In genomic region chr16:22093952-22094351, GRCh38 we compare ENCODE assay signal across 18 cellular contexts. TPM values are rescaled to one million over a fixed set of nuclear protein-coding genes. Genes with fewer than 3 reads are reported as not detected.
DNase-seq lines count a peak whose midpoint lies in the region; ATAC-seq, FAIRE-seq and TF ChIP-seq lines count a peak whose summit lies in the region.
"Had no signal": no experiment of that assay in that cellular context is flagged by ENCODE, and none has a peak within 500 bp of the region (broad histone marks: within the 10 kb centered on the region; RNA-seq: fewer than 3 reads in every experiment).

No MANE protein-coding gene starts in this region.

- H2AFZ ChIP-seq in K562 (ENCODE audit: low read depth, low read length) (no peak overlapping the region), neural progenitor cell (replicated peaks) (no peak overlapping the region)

- POLR2A ChIA-PET in K562 (lab: Yijun Ruan, JAX) = interaction anchor here (0.6 kb wide), 1 partner anchor 106 kb away, joined by 3 read pairs; no protein-coding TSS in a partner anchor

- 0% methylated on average over 3 of the region's 5 CpGs for WGBS in K562 (ENCODE audit: insufficient coverage, low coverage, missing lambda C conversion rate)
- WGBS in pancreas, 2 donors = 69 to 73% methylated on average over 5 of the region's 5 CpGs

- in situ Hi-C loops in K562 (cut with MboI) = no loop called here

- TF ChIP-seq EP300 in K562 (IDR thresholded peaks at IDR 0.05; ENCODE audit: low read length) = no peak

- no peak for TF ChIP-seq CTCF in K562 (IDR thresholded peaks at IDR 0.05 in 2 of 3, conservative IDR thresholded peaks at IDR 0.05 in 1 of 3; ENCODE audit: insufficient read depth in 2 of 3, low read depth in 1 of 3, low read length in 3 of 3)
- no peak for TF ChIP-seq CTCF in neural progenitor cell (IDR thresholded peaks at IDR 0.05)
- TF ChIP-seq CTCF in pancreas (IDR thresholded peaks at IDR 0.05) = no peak

- TF ChIP-seq RAD21 in K562 (CRISPR knock-in tag; conservative IDR thresholded peaks at IDR 0.05 in 1 of 2, IDR thresholded peaks at IDR 0.05 in 1 of 2) = no peak

- H3K4me1 ChIP-seq in K562 (replicated peaks in 1 of 2; ENCODE audit: control insufficient read depth in 2 of 2, insufficient read depth in 2 of 2, low read length in 2 of 2) (no peaks in the 10 kb centered on the region; a peak in 2 of 5 replicates), neural progenitor cell (peaks cover 30% of the 10 kb centered on the region), pancreas (no peaks in the 10 kb centered on the region)
- H3K4me1 ChIP-seq: Peyer's patch had no signal

- H3K9me3 ChIP-seq in K562 (replicated peaks; ENCODE audit: control insufficient read depth, insufficient read depth, low read depth, low read length) (no peaks in the 10 kb centered on the region), neural progenitor cell (ENCODE audit: low read depth) (no peaks in the 10 kb centered on the region), pancreas (no peaks in the 10 kb centered on the region)
- H3K9me3 ChIP-seq: Peyer's patch had no signal

- ATAC-seq in K562 (no peak), HG03095 (IDR thresholded peaks at IDR 0.05; ENCODE audit: unreplicated experiment) (no peak), pancreas (no peak)

- H4K20me1 ChIP-seq in K562 (replicated peaks; ENCODE audit: control insufficient read depth, insufficient read depth, low read length) (no peaks in the 10 kb centered on the region), neural progenitor cell (ENCODE audit: low read depth) (no peaks in the 10 kb centered on the region)

- H3K9ac ChIP-seq in K562 (ENCODE audit: insufficient read depth in 1 of 2, low read depth in 2 of 2, low read length in 2 of 2) (no peak overlapping the region), neural progenitor cell (no peak overlapping the region)

- H3K9me1 ChIP-seq in K562 (ENCODE audit: control insufficient read depth, insufficient read depth, low read length) = no peaks in the 10 kb centered on the region

- no peak for FAIRE-seq in K562 (lab: Jason Lieb, UNC)
- FAIRE-seq in pancreas (lab: Jason Lieb, UNC) = no peak
- FAIRE-seq: D721Med had no signal

- intact Hi-C loops in K562 (cut with micrococcal nuclease) (no loop called here), pancreas (cut with DNase I) (loop anchor here in 1 of 3 donors (5.0 kb wide), 1 partner anchor 87 kb away; the partner anchor contains the start of gene MOSMO)

- no peak for TF ChIP-seq POLR2A in K562 (conservative IDR thresholded peaks at IDR 0.05)

- H3K4me1 Mint-ChIP-seq in neural progenitor cell = peaks cover 19% of the 10 kb centered on the region

- H3K36me3 ChIP-seq in K562 (ENCODE audit: control insufficient read depth, insufficient read depth, low read length) (no peaks in the 10 kb centered on the region), neural progenitor cell (no peaks in the 10 kb centered on the region), pancreas (no peaks in the 10 kb centered on the region)
- H3K36me3 ChIP-seq: Peyer's patch had no signal

- H3K27me3 ChIP-seq in K562 (ENCODE audit: control insufficient read depth in 2 of 2, insufficient read depth in 2 of 2, low read length in 2 of 2) (peaks cover 5 to 8% of the 10 kb centered on the region in 2 experiments), neural progenitor cell (no peaks in the 10 kb centered on the region), pancreas (no peaks in the 10 kb centered on the region)
- H3K27me3 ChIP-seq: Peyer's patch had no signal

- H3K27ac ChIP-seq in K562 (ENCODE audit: extremely low read depth, low read depth, low read length) = no peak overlapping the region
- no peak overlapping the region for H3K27ac ChIP-seq in neural progenitor cell
- no peak overlapping the region for H3K27ac ChIP-seq in pancreas
- H3K27ac ChIP-seq: Peyer's patch had no signal

- H3K4me3 Mint-ChIP-seq in neural progenitor cell = no peak overlapping the region
- H3K4me3 Mint-ChIP-seq: CD4-positive, alpha-beta T cell; H9 had no signal

- H3K9me3 Mint-ChIP-seq in neural progenitor cell = no peaks in the 10 kb centered on the region
- H3K9me3 Mint-ChIP-seq: CD4-positive, alpha-beta T cell; H9 had no signal

- CTCF ChIA-PET in K562 (lab: Yijun Ruan, JAX; ENCODE audit: low intra/inter-chr PET ratio) = no interaction called here

- no TSS peak for BruUV-seq in K562 (replicated peaks; lab: Mats Ljungman, UMichigan)

- H3F3A ChIP-seq in neural progenitor cell (ENCODE audit: low read depth) = peaks cover 7% of the 10 kb centered on the region

- H3K4me2 ChIP-seq in K562 (ENCODE audit: insufficient read depth, low read length) (no peak overlapping the region), neural progenitor cell (peak overlapping the region; percentile 24)

- H3K4me3 ChIP-seq in K562 (no peak overlapping the region), neural progenitor cell (no peak overlapping the region), pancreas (no peak overlapping the region)
- H3K4me3 ChIP-seq: Peyer's patch had no signal

- H3K27ac Mint-ChIP-seq in neural progenitor cell = no peak overlapping the region
- H3K27ac Mint-ChIP-seq: CD4-positive, alpha-beta T cell; H9 had no signal

- peaks cover 2% of the 10 kb centered on the region for H3K27me3 Mint-ChIP-seq in neural progenitor cell (ENCODE audit: insufficient read depth, low read depth)

- DNase-seq in CD1c-positive myeloid dendritic cell (ENCODE audit: extremely low spot score) (peak; percentile 26), NOMO-1 (lab: John Stamatoyannopoulos, UW; ENCODE audit: unreplicated experiment in 2 of 2) (peak; percentile 28 to 78), K562 (ENCODE audit: extremely low read depth in 1 of 4, low spot score in 3 of 4) (no peak), neural progenitor cell (ENCODE audit: low spot score) (peak; percentile 16), pancreas (no peak), activated gamma-delta T cell (lab: John Stamatoyannopoulos, UW) (no peak)
- DNase-seq: AML-193; CD4-positive, alpha-beta T cell; H9; Kasumi-1; NCI-H1436 treated with DMSO at 0.1 percent for 48 hours; NCI-H2227 treated with DMSO at 0.1 percent for 48 hours; NCI-H526; NK-92 treated with Interleukin-12 subunit alpha and Interleukin-12 subunit beta, amount 100 ng/mL, for 24 hours; Peyer's patch; SHP77 treated with DMSO at 0.1 percent for 48 hours had no signal

- H3K79me2 ChIP-seq in K562 (ENCODE audit: control insufficient read depth, insufficient read depth, low read length) = no peaks in the 10 kb centered on the region
- no peaks in the 10 kb centered on the region for H3K79me2 ChIP-seq in neural progenitor cell (ENCODE audit: low read depth)

- H3K36me3 Mint-ChIP-seq in neural progenitor cell = no peaks in the 10 kb centered on the region

TF ChIP-seq in K562, 482 proteins besides CTCF, POLR2A, EP300 and RAD21:
- TF ChIP-seq TRIM25 (IDR thresholded peaks at IDR 0.05; ENCODE audit: borderline replicate concordance) (no peak), SPI1 (IDR thresholded peaks at IDR 0.05; ENCODE audit: borderline replicate concordance, low read depth, low read length) (peak; percentile 27; the same call in 1 of the 2 replicates)
TF ChIP-seq in K562: peak in this region for 1.

RNA-seq across cellular contexts. Expression of gene VWA3A, which starts 1.6 kb away (rescaled TPM):
- not detected in 2 replicates for total RNA-seq in K562 (2011; cell fraction: chromatin; rRNA removed; ENCODE audit: low replicate concordance)
- not detected in 2 replicates for total RNA-seq in K562 (2011; cell fraction: nucleolus; rRNA removed)
- total RNA-seq in K562 (2011; cell fraction: nucleoplasm; rRNA removed) = not detected in 2 replicates
- not detected in 2 replicates for total RNA-seq in K562 (2014; rRNA removed)
- total RNA-seq in K562 (2014; rRNA removed; fragmentation: Illumina TruSeq; extraction: Trizol) = not detected in 2 replicates
- not detected in 2 replicates for total RNA-seq in K562 (2015; rRNA removed; fragmentation: Illumina TruSeq; extraction: Trizol)
- total RNA-seq in K562 (2021) = not detected in 2 replicates
- not detected in 2 replicates for polyA plus RNA-seq in K562 (2011; rRNA removed)
- 0.01 TPM in 1 of 2 replicates, not detected in the other for polyA plus RNA-seq in K562 (2011; cell fraction: cytosol; rRNA removed)
- 0.26 TPM in 1 of 2 replicates, not detected in the other for polyA plus RNA-seq in K562 (2011; cell fraction: nucleus; rRNA removed)
- 0.03 TPM in 1 of 2 replicates, not detected in the other for polyA plus RNA-seq in K562 (2012)
- not detected in 2 replicates for polyA plus RNA-seq in K562 (2014; fragmentation: Illumina TruSeq; extraction: Trizol)
- polyA plus RNA-seq in K562 (2014; fragmentation: Nextera tagmentation; extraction: Ambion mirVana) = not detected
- polyA plus RNA-seq in K562 (2014; rRNA removed) = not detected in 2 replicates
- polyA minus RNA-seq in K562 (2011; rRNA and poly(A)+ RNA removed) = not detected in 2 replicates
- not detected in 2 replicates for polyA minus RNA-seq in K562 (2011; cell fraction: cytosol; rRNA and poly(A)+ RNA removed)
- polyA minus RNA-seq in K562 (2011; cell fraction: nucleus; rRNA and poly(A)+ RNA removed) = not detected in 2 replicates
- total RNA-seq in neural progenitor cell (ENCODE audit: low replicate concordance) = 0.56 and 1.0 TPM in 2 replicates
- under 1 TPM in 3 of 6 donors, not detected in 3; 0.06 to 0.24 (median 0.09) TPM for total RNA-seq in pancreas
- polyA plus RNA-seq in pancreas = under 1 TPM; 0.09 to 0.11 TPM
- total RNA-seq: H9 had no signal

Comparison
In these comparisons a context has a peak if more than half of its experiments do, and no peak if none do; other contexts are left out.
1. DNase-seq: peak in CD1c-positive myeloid dendritic cell (single experiment), NOMO-1 (2 of 2) and neural progenitor cell (single experiment); none in K562 (0 of 4), pancreas (0 of 6) and activated gamma-delta T cell (single experiment).